27 cellular contexts compared by ENCODE assay signal in genomic region chr11:95104916-95105315, GRCh38. TPM values are rescaled to one million over a fixed set of nuclear protein-coding genes. Genes with fewer than 3 reads are reported as not detected.
"Had no signal": no experiment of that assay in that cellular context is flagged by ENCODE, and none has a peak within 500 bp of the region (broad histone marks: within the 10 kb centered on the region; RNA-seq: fewer than 3 reads in every experiment).

No MANE protein-coding gene starts in this region.

- H3K4me3 ChIP-seq: body of pancreas, cardiac muscle cell, left ventricle myocardium inferior, upper lobe of left lung had no signal

- H3K36me3 Mint-ChIP-seq: mesothelial cell of epicardium had no signal

- H3K4me1 ChIP-seq: body of pancreas had no signal

- H3K27ac ChIP-seq: body of pancreas, cardiac muscle cell, left ventricle myocardium inferior, upper lobe of left lung had no signal

- H3K27me3 Mint-ChIP-seq: activated CD4-positive, alpha-beta memory T cell treated with anti-CD3 and anti-CD28 coated beads, Interleukin-2, amount 10 ng/mL, durations not matched to agents 7 days and 5 days; activated CD4-positive, alpha-beta T cell treated with anti-CD3 and anti-CD28 coated beads, Interleukin-2, amount 10 ng/mL, durations not matched to agents 24 days and 14 days; activated naive CD4-positive, alpha-beta T cell treated with anti-CD3 and anti-CD28 coated beads, Interleukin-2, amount 50 U/mL, for 24 hours had no signal

- H3K36me3 ChIP-seq: cardiac muscle cell had no signal

- H3K9me3 Mint-ChIP-seq: activated CD4-positive, alpha-beta memory T cell treated with anti-CD3 and anti-CD28 coated beads, Interleukin-2, amount 10 ng/mL, durations not matched to agents 7 days and 5 days; activated CD4-positive, alpha-beta T cell treated with anti-CD3 and anti-CD28 coated beads, Interleukin-2, amount 10 ng/mL, durations not matched to agents 24 days and 14 days; activated naive CD4-positive, alpha-beta T cell treated with anti-CD3 and anti-CD28 coated beads, Interleukin-2, amount 50 U/mL, for 24 hours; activated T-helper 1 cell treated with anti-CD3 and anti-CD28 coated beads, Interleukin-12 subunit alpha, Interleukin-12 subunit beta, Interleukin-2, Interleukin-4 antibody, amounts not matched to agents 30 ng/mL and 10 ng/mL and 1 ng/mL, durations not matched to agents 14 hours and 24 hours and 36 hours; mesothelial cell of epicardium had no signal

- H3K4me3 Mint-ChIP-seq: activated CD4-positive, alpha-beta memory T cell treated with anti-CD3 and anti-CD28 coated beads, Interleukin-2, amount 10 ng/mL, durations not matched to agents 7 days and 5 days; activated CD4-positive, alpha-beta T cell treated with anti-CD3 and anti-CD28 coated beads, Interleukin-2, amount 10 ng/mL, durations not matched to agents 24 days and 14 days; activated naive CD4-positive, alpha-beta T cell treated with anti-CD3 and anti-CD28 coated beads, Interleukin-2, amount 50 U/mL, for 24 hours; activated T-helper 1 cell treated with anti-CD3 and anti-CD28 coated beads, Interleukin-12 subunit alpha, Interleukin-12 subunit beta, Interleukin-2, Interleukin-4 antibody, amounts not matched to agents 30 ng/mL and 10 ng/mL and 1 ng/mL, durations not matched to agents 14 hours and 24 hours and 36 hours; mesothelial cell of epicardium; neural crest cell had no signal

- DNase-seq: activated CD4-positive, alpha-beta memory T cell treated with anti-CD3 and anti-CD28 coated beads, Interleukin-2, amount 10 ng/mL, durations not matched to agents 7 days and 5 days; activated CD4-positive, alpha-beta T cell treated with anti-CD3 and anti-CD28 coated beads, Interleukin-2, amount 10 ng/mL, durations not matched to agents 24 days and 14 days; activated gamma-delta T cell treated with Interleukin-2 at 50 U/mL for 16 hours; body of pancreas; dermis blood vessel endothelial cell; effector memory CD4-positive, alpha-beta T cell; hippocampal formation; left ventricle myocardium inferior; retina; stimulated activated CD4-positive, alpha-beta T cell treated with anti-CD3 and anti-CD28 coated beads, Interleukin-12 subunit alpha, Interleukin-12 subunit beta, amount 100 ng/mL, for 4 hours; stimulated activated CD4-positive, alpha-beta T cell treated with anti-CD3 and anti-CD28 coated beads, Interleukin-4, amount 100 ng/mL, for 4 hours; stimulated activated naive CD8-positive, alpha-beta T cell treated with anti-CD3 and anti-CD28 coated beads, Interleukin-15, Interleukin-2, amounts not matched to agents 100 U/mL and 50 U/mL, for 24 hours; SW 1271; T-helper 2 cell; upper lobe of left lung had no signal

- H3K27me3 ChIP-seq: body of pancreas, cardiac muscle cell, upper lobe of left lung had no signal

- H3K27ac Mint-ChIP-seq: activated CD4-positive, alpha-beta memory T cell treated with anti-CD3 and anti-CD28 coated beads, Interleukin-2, amount 10 ng/mL, durations not matched to agents 7 days and 5 days; activated CD4-positive, alpha-beta T cell treated with anti-CD3 and anti-CD28 coated beads, Interleukin-2, amount 10 ng/mL, durations not matched to agents 24 days and 14 days; activated T-helper 1 cell treated with anti-CD3 and anti-CD28 coated beads, Interleukin-12 subunit alpha, Interleukin-12 subunit beta, Interleukin-2, Interleukin-4 antibody, amounts not matched to agents 30 ng/mL and 10 ng/mL and 1 ng/mL, durations not matched to agents 14 hours and 24 hours and 36 hours; mesothelial cell of epicardium had no signal

- H3K9me3 ChIP-seq: body of pancreas, left ventricle myocardium inferior, upper lobe of left lung had no signal

RNA-seq across cellular contexts. Expression of gene KDM4F, which starts 55.7 kb away (rescaled TPM):
- total RNA-seq: activated CD4-positive, alpha-beta memory T cell treated with anti-CD3 and anti-CD28 coated beads, Interleukin-2, amount 10 ng/mL, durations not matched to agents 7 days and 5 days; activated CD4-positive, alpha-beta T cell treated with anti-CD3 and anti-CD28 coated beads, Interleukin-2, amount 10 ng/mL, durations not matched to agents 24 days and 14 days; activated T-helper 1 cell treated with anti-CD3 and anti-CD28 coated beads, Interleukin-12 subunit alpha, Interleukin-12 subunit beta, Interleukin-2, Interleukin-4 antibody, amounts not matched to agents 30 ng/mL and 10 ng/mL and 1 ng/mL, durations not matched to agents 14 hours and 24 hours and 36 hours; body of pancreas; cardiac muscle cell; dermis blood vessel endothelial cell; esophagus mucosa; frontal cortex; left ventricle myocardium inferior; lung microvascular endothelial cell; mesothelial cell of epicardium; neural crest cell; omental fat pad; posterior vena cava; subcutaneous adipose tissue; upper lobe of left lung had no signal
- polyA plus RNA-seq: cardiac muscle cell, thymus had no signal
